Comparison of ENCODE assay signal across 10 cellular contexts in the genomic region with DNA sequence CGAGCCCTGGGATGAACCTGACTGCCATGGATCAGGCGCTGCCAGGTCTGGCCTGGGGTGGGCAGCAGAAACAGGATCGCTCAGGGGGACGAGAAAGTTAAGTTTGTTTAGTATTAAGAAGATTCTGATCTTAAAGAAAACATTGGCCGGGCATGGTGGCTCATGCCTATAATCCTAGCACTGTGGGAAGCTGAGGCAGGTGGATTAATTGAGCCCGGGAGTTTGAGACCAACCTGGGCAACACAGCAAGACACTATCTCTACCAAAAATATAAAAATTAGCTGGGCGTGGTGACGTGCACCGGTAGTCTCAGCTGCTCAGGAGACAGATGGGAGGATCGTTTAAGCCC. TPM values are rescaled to one million over a fixed set of nuclear protein-coding genes. Genes with fewer than 3 reads are reported as not detected.
DNase-seq lines count a peak whose midpoint lies in the region; ATAC-seq, FAIRE-seq and TF ChIP-seq lines count a peak whose summit lies in the region.
"Had no signal": no experiment of that assay in that cellular context is flagged by ENCODE, and none has a peak within 500 bp of the region (broad histone marks: within the 10 kb centered on the region; RNA-seq: fewer than 3 reads in every experiment).

No MANE protein-coding gene starts in this region.

- DNase-seq in cardiac muscle cell (ENCODE audit: low read depth in 1 of 2, low spot score in 1 of 2) (no peak), left ventricle myocardium superior (no peak), keratinocyte (ENCODE audit: low read depth, low spot score) (no peak), transverse colon (no peak), NCI-H1436 treated with DMSO at 0.1 percent for 48 hours (lab: John Stamatoyannopoulos, UW) (no peak), DMS53 treated with DMSO at 0.1 percent for 48 hours (lab: John Stamatoyannopoulos, UW; ENCODE audit: unreplicated experiment) (no peak)
- DNase-seq in activated T-helper 1 cell treated with anti-CD3 and anti-CD28 coated beads, Interleukin-12 subunit alpha, Interleukin-12 subunit beta, Interleukin-2, Interleukin-4 antibody, amounts not matched to agents 30 ng/mL and 10 ng/mL and 1 ng/mL, durations not matched to agents 14 hours and 24 hours and 36 hours (ENCODE audit: low spot score): no peak
- DNase-seq: activated naive CD4-positive, alpha-beta T cell treated with anti-CD3 and anti-CD28 coated beads, Interleukin-2, amount 50 U/mL, for 16 hours had no signal

- H3K4me2 ChIP-seq in keratinocyte (ENCODE audit: control insufficient read depth, extremely low read depth, insufficient read depth, low read depth, low read length): peak overlapping the region; percentile 10

- TF ChIP-seq CTCF in cardiac muscle cell (IDR thresholded peaks at IDR 0.05; ENCODE audit: low read depth, low read length): no peak
- TF ChIP-seq CTCF in keratinocyte (optimal IDR thresholded peaks at IDR 0.05 in 1 of 3, IDR thresholded peaks at IDR 0.05 in 1 of 3, conservative IDR thresholded peaks at IDR 0.05 in 1 of 3; ENCODE audit: extremely low read depth in 1 of 3, insufficient read depth in 2 of 3, low read length in 3 of 3): no peak
- no peak for TF ChIP-seq CTCF in transverse colon (IDR thresholded peaks at IDR 0.05)

- peaks cover 13% of the 10 kb centered on the region for H3K4me1 ChIP-seq in cardiac muscle cell (ENCODE audit: low read depth)
- peaks cover 27% of the 10 kb centered on the region for H3K4me1 ChIP-seq in keratinocyte (ENCODE audit: control insufficient read depth, extremely low read depth, insufficient read depth, low read length)
- H3K4me1 ChIP-seq in transverse colon: peaks cover 0 to 28% (median 13%) of the 10 kb centered on the region in 4 donors

- H3K27me3 Mint-ChIP-seq in activated T-helper 1 cell treated with anti-CD3 and anti-CD28 coated beads, Interleukin-12 subunit alpha, Interleukin-12 subunit beta, Interleukin-2, Interleukin-4 antibody, amounts not matched to agents 30 ng/mL and 10 ng/mL and 1 ng/mL, durations not matched to agents 14 hours and 24 hours and 36 hours (ENCODE audit: insufficient read depth): no peaks in the 10 kb centered on the region

- H3K4me3 ChIP-seq in cardiac muscle cell: peak overlapping the region; percentile 21
- H3K4me3 ChIP-seq in keratinocyte (ENCODE audit: control insufficient read depth in 2 of 3, extremely low read depth in 1 of 3, insufficient read depth in 2 of 3, low read depth in 1 of 3, low read length in 3 of 3): no peak overlapping the region
- peak overlapping the region in 2 of 4 donors; percentile 48 to 63 for H3K4me3 ChIP-seq in transverse colon

- no peak for FAIRE-seq in keratinocyte (lab: Jason Lieb, UNC)
- FAIRE-seq: kidney had no signal

- H3K36me3 ChIP-seq in cardiac muscle cell: no peaks in the 10 kb centered on the region
- no peaks in the 10 kb centered on the region for H3K36me3 ChIP-seq in keratinocyte (ENCODE audit: control insufficient read depth in 2 of 2, extremely low read depth in 1 of 2, insufficient read depth in 2 of 2, low read length in 2 of 2)
- no peaks in the 10 kb centered on the region for H3K36me3 ChIP-seq in transverse colon

- peak overlapping the region; percentile 39 for H3K4me3 Mint-ChIP-seq in activated T-helper 1 cell treated with anti-CD3 and anti-CD28 coated beads, Interleukin-12 subunit alpha, Interleukin-12 subunit beta, Interleukin-2, Interleukin-4 antibody, amounts not matched to agents 30 ng/mL and 10 ng/mL and 1 ng/mL, durations not matched to agents 14 hours and 24 hours and 36 hours

- no peaks in the 10 kb centered on the region for H4K20me1 ChIP-seq in keratinocyte (ENCODE audit: control insufficient read depth, extremely low read depth, insufficient read depth, low read length)

- ATAC-seq in left ventricle myocardium superior: no peak
- ATAC-seq in HG02678 (IDR thresholded peaks at IDR 0.05; ENCODE audit: unreplicated experiment): no peak

- H3K27me3 ChIP-seq in cardiac muscle cell: no peaks in the 10 kb centered on the region
- H3K27me3 ChIP-seq in keratinocyte (ENCODE audit: control insufficient read depth, extremely low read depth, insufficient read depth, low read length): no peaks in the 10 kb centered on the region
- peaks cover 14% of the 10 kb centered on the region for H3K27me3 ChIP-seq in transverse colon

- H2AFZ ChIP-seq in keratinocyte (ENCODE audit: control insufficient read depth, low read length): no peak overlapping the region

- no peak overlapping the region for H3K9ac ChIP-seq in keratinocyte (ENCODE audit: control insufficient read depth, extremely low read depth, insufficient read depth, low read length)

- in situ Hi-C loops in transverse colon (cut with MboI; ENCODE audit: low pct_ligation_motif_present in 1 of 4, low pct_unique_long_range_greater_than_20kb in 1 of 4, low sequenced_read_pairs in 3 of 4): no loop called here

- no peaks in the 10 kb centered on the region for H3K9me3 ChIP-seq in cardiac muscle cell (ENCODE audit: low read depth)
- H3K9me3 ChIP-seq in keratinocyte (ENCODE audit: control insufficient read depth, low read depth, low read length): peaks cover 2% of the 10 kb centered on the region
- no peaks in the 10 kb centered on the region for H3K9me3 ChIP-seq in transverse colon

- no peaks in the 10 kb centered on the region for H3K9me1 ChIP-seq in keratinocyte (ENCODE audit: control insufficient read depth, extremely low read depth, insufficient read depth, low read length)

- H3K36me3 Mint-ChIP-seq in activated T-helper 1 cell treated with anti-CD3 and anti-CD28 coated beads, Interleukin-12 subunit alpha, Interleukin-12 subunit beta, Interleukin-2, Interleukin-4 antibody, amounts not matched to agents 30 ng/mL and 10 ng/mL and 1 ng/mL, durations not matched to agents 14 hours and 24 hours and 36 hours (ENCODE audit: low read depth): peaks cover 4% of the 10 kb centered on the region

- TF ChIP-seq EP300 in transverse colon (IDR thresholded peaks at IDR 0.05; ENCODE audit: low read depth): no peak

- intact Hi-C loops in left ventricle myocardium superior (cut with micrococcal nuclease): no loop called here
- intact Hi-C loops in activated T-helper 1 cell treated with anti-CD3 and anti-CD28 coated beads, Interleukin-12 subunit alpha, Interleukin-12 subunit beta, Interleukin-2, Interleukin-4 antibody, amounts not matched to agents 30 ng/mL and 10 ng/mL and 1 ng/mL, durations not matched to agents 14 hours and 24 hours and 36 hours (cut with micrococcal nuclease): no loop called here
- intact Hi-C loops in transverse colon (cut with DNase I; ENCODE audit: low total_unique reads): no loop called here

- no peaks in the 10 kb centered on the region for H3K9me3 Mint-ChIP-seq in activated T-helper 1 cell treated with anti-CD3 and anti-CD28 coated beads, Interleukin-12 subunit alpha, Interleukin-12 subunit beta, Interleukin-2, Interleukin-4 antibody, amounts not matched to agents 30 ng/mL and 10 ng/mL and 1 ng/mL, durations not matched to agents 14 hours and 24 hours and 36 hours

- no peak for TF ChIP-seq POLR2A in transverse colon (IDR thresholded peaks at IDR 0.05)

- WGBS in transverse colon (ENCODE audit: low coverage in 1 of 2), 2 donors: 66% methylated on average over 10 of the region's 10 CpGs; no CpG with 5 or more reads in 1 of the 2 donors

- H3K27ac ChIP-seq in cardiac muscle cell (no peak overlapping the region), keratinocyte (ENCODE audit: control insufficient read depth, insufficient read depth, low read length) (no peak overlapping the region), transverse colon (peak overlapping the region; percentile 95 to 99 (median 97))

- dilution Hi-C loops in keratinocyte (cut with MboI; ENCODE audit: extremely low pct_ligation_motif_present, low sequenced_read_pairs): no loop called here

- peaks cover 9% of the 10 kb centered on the region for H3K4me1 Mint-ChIP-seq in activated T-helper 1 cell treated with anti-CD3 and anti-CD28 coated beads, Interleukin-12 subunit alpha, Interleukin-12 subunit beta, Interleukin-2, Interleukin-4 antibody, amounts not matched to agents 30 ng/mL and 10 ng/mL and 1 ng/mL, durations not matched to agents 14 hours and 24 hours and 36 hours (ENCODE audit: low read depth)

- no peak overlapping the region for H3K27ac Mint-ChIP-seq in activated T-helper 1 cell treated with anti-CD3 and anti-CD28 coated beads, Interleukin-12 subunit alpha, Interleukin-12 subunit beta, Interleukin-2, Interleukin-4 antibody, amounts not matched to agents 30 ng/mL and 10 ng/mL and 1 ng/mL, durations not matched to agents 14 hours and 24 hours and 36 hours

- peaks cover 14% of the 10 kb centered on the region for H3K79me2 ChIP-seq in keratinocyte (ENCODE audit: control insufficient read depth, insufficient read depth, low read length)

RNA-seq across cellular contexts. Expression of a gene that starts 0.7 kb away (rescaled TPM):
- total RNA-seq in cardiac muscle cell (405 and 447 TPM in 2 replicates), left ventricle myocardium superior (228 TPM), transverse colon (1,000 to 10,000 TPM in 2 of 4 donors, 100 to 1,000 TPM in 2; 632 to 3,163 (median 1,262) TPM)
- polyA plus RNA-seq in cardiac muscle cell (250 and 341 TPM in 2 replicates), keratinocyte (245 to 536 TPM (median 343 TPM) in 3 replicates)
- 854 and 873 TPM in 2 replicates for total RNA-seq in activated T-helper 1 cell treated with anti-CD3 and anti-CD28 coated beads, Interleukin-12 subunit alpha, Interleukin-12 subunit beta, Interleukin-2, Interleukin-4 antibody, amounts not matched to agents 30 ng/mL and 10 ng/mL and 1 ng/mL, durations not matched to agents 14 hours and 24 hours and 36 hours
- 485 TPM for polyA plus RNA-seq in keratinocyte (2011; ENCODE audit: low read depth)
- 280 and 468 TPM in 2 replicates for polyA plus RNA-seq in keratinocyte (2011; cell fraction: cytosol; rRNA removed)
- polyA plus RNA-seq in keratinocyte (2011; cell fraction: nucleus; rRNA removed): 1,141 and 1,630 TPM in 2 replicates
- polyA plus RNA-seq in keratinocyte (2012; ENCODE audit: low replicate concordance): 394 and 1,275 TPM in 2 replicates
- polyA minus RNA-seq in keratinocyte: 1,978 to 4,803 TPM (median 1,982 TPM) in 3 replicates
- 2,589 TPM for polyA minus RNA-seq in keratinocyte (2011; cell fraction: cytosol; rRNA and poly(A)+ RNA removed)
- polyA minus RNA-seq in keratinocyte (2011; cell fraction: nucleus; rRNA and poly(A)+ RNA removed): 2,257 and 2,338 TPM in 2 replicates

RNA-seq across cellular contexts. Expression of a gene that starts 4.0 kb away (rescaled TPM):
- total RNA-seq in cardiac muscle cell: 56.9 and 66.2 TPM in 2 replicates
- polyA plus RNA-seq in cardiac muscle cell: 77.7 and 91.2 TPM in 2 replicates
- 51.3 TPM for total RNA-seq in left ventricle myocardium superior
- 83.3 and 85.5 TPM in 2 replicates for total RNA-seq in activated T-helper 1 cell treated with anti-CD3 and anti-CD28 coated beads, Interleukin-12 subunit alpha, Interleukin-12 subunit beta, Interleukin-2, Interleukin-4 antibody, amounts not matched to agents 30 ng/mL and 10 ng/mL and 1 ng/mL, durations not matched to agents 14 hours and 24 hours and 36 hours
- polyA plus RNA-seq in keratinocyte: 32.7 to 65.5 TPM (median 36.9 TPM) in 3 replicates
- 79.2 TPM for polyA plus RNA-seq in keratinocyte (2011; ENCODE audit: low read depth)
- 47.2 and 58.9 TPM in 2 replicates for polyA plus RNA-seq in keratinocyte (2011; cell fraction: cytosol; rRNA removed)
- 33.4 and 47.2 TPM in 2 replicates for polyA plus RNA-seq in keratinocyte (2011; cell fraction: nucleus; rRNA removed)
- 56.8 and 66.0 TPM in 2 replicates for polyA plus RNA-seq in keratinocyte (2012; ENCODE audit: low replicate concordance)
- polyA minus RNA-seq in keratinocyte: 34.3 to 75.7 TPM (median 42.5 TPM) in 3 replicates
- polyA minus RNA-seq in keratinocyte (2011; cell fraction: cytosol; rRNA and poly(A)+ RNA removed): 49.1 TPM
- polyA minus RNA-seq in keratinocyte (2011; cell fraction: nucleus; rRNA and poly(A)+ RNA removed): 7.7 and 12.9 TPM in 2 replicates
- 10 to 100 TPM; 27.3 to 89.8 (median 55.5) TPM for total RNA-seq in transverse colon

RNA-seq across cellular contexts. Expression of a gene that starts 23.0 kb away (rescaled TPM):
- 2,299 and 4,006 TPM in 2 replicates for total RNA-seq in cardiac muscle cell
- polyA plus RNA-seq in cardiac muscle cell: 1,000 and 1,150 TPM in 2 replicates
- total RNA-seq in left ventricle myocardium superior: 1,898 TPM
- total RNA-seq in activated T-helper 1 cell treated with anti-CD3 and anti-CD28 coated beads, Interleukin-12 subunit alpha, Interleukin-12 subunit beta, Interleukin-2, Interleukin-4 antibody, amounts not matched to agents 30 ng/mL and 10 ng/mL and 1 ng/mL, durations not matched to agents 14 hours and 24 hours and 36 hours: 2,208 and 2,261 TPM in 2 replicates
- 2,926 to 3,552 TPM (median 3,414 TPM) in 3 replicates for polyA plus RNA-seq in keratinocyte
- 352 TPM for polyA plus RNA-seq in keratinocyte (2011; ENCODE audit: low read depth)
- 2,144 and 3,499 TPM in 2 replicates for polyA plus RNA-seq in keratinocyte (2011; cell fraction: cytosol; rRNA removed)
- polyA plus RNA-seq in keratinocyte (2011; cell fraction: nucleus; rRNA removed): 867 and 1,022 TPM in 2 replicates
- 3,096 and 4,173 TPM in 2 replicates for polyA plus RNA-seq in keratinocyte (2012; ENCODE audit: low replicate concordance)
- 1,111 to 1,756 TPM (median 1,179 TPM) in 3 replicates for polyA minus RNA-seq in keratinocyte
- polyA minus RNA-seq in keratinocyte (2011; cell fraction: cytosol; rRNA and poly(A)+ RNA removed): 1,700 TPM
- polyA minus RNA-seq in keratinocyte (2011; cell fraction: nucleus; rRNA and poly(A)+ RNA removed): 302 and 306 TPM in 2 replicates
- 1,000 to 10,000 TPM; 1,352 to 4,861 (median 3,415) TPM for total RNA-seq in transverse colon

RNA-seq across cellular contexts. Expression of a gene that starts 33.9 kb away (rescaled TPM):
- 34.3 and 40.4 TPM in 2 replicates for total RNA-seq in cardiac muscle cell
- 24.8 and 26.1 TPM in 2 replicates for polyA plus RNA-seq in cardiac muscle cell
- 58.7 TPM for total RNA-seq in left ventricle myocardium superior
- total RNA-seq in activated T-helper 1 cell treated with anti-CD3 and anti-CD28 coated beads, Interleukin-12 subunit alpha, Interleukin-12 subunit beta, Interleukin-2, Interleukin-4 antibody, amounts not matched to agents 30 ng/mL and 10 ng/mL and 1 ng/mL, durations not matched to agents 14 hours and 24 hours and 36 hours: 12.4 and 14.5 TPM in 2 replicates
- polyA plus RNA-seq in keratinocyte: 16.7 to 37.6 TPM (median 17.1 TPM) in 3 replicates
- polyA plus RNA-seq in keratinocyte (2011; ENCODE audit: low read depth): 3.3 TPM
- 17.5 and 29.0 TPM in 2 replicates for polyA plus RNA-seq in keratinocyte (2011; cell fraction: cytosol; rRNA removed)
- 26.2 and 31.3 TPM in 2 replicates for polyA plus RNA-seq in keratinocyte (2011; cell fraction: nucleus; rRNA removed)
- polyA plus RNA-seq in keratinocyte (2012; ENCODE audit: low replicate concordance): 16.0 and 24.6 TPM in 2 replicates
- 19.7 to 50.7 TPM (median 32.4 TPM) in 3 replicates for polyA minus RNA-seq in keratinocyte
- 21.1 TPM for polyA minus RNA-seq in keratinocyte (2011; cell fraction: cytosol; rRNA and poly(A)+ RNA removed)
- 15.4 and 18.8 TPM in 2 replicates for polyA minus RNA-seq in keratinocyte (2011; cell fraction: nucleus; rRNA and poly(A)+ RNA removed)
- total RNA-seq in transverse colon: 100 to 1,000 TPM in 1 of 4 donors, 10 to 100 TPM in 3; 15.9 to 156 (median 36.9) TPM

RNA-seq across cellular contexts. Expression of a gene that starts 36.2 kb away (rescaled TPM):
- 37.4 and 52.1 TPM in 2 replicates for total RNA-seq in cardiac muscle cell
- polyA plus RNA-seq in cardiac muscle cell: 59.7 and 65.0 TPM in 2 replicates
- total RNA-seq in left ventricle myocardium superior: 38.0 TPM
- 65.2 and 69.2 TPM in 2 replicates for total RNA-seq in activated T-helper 1 cell treated with anti-CD3 and anti-CD28 coated beads, Interleukin-12 subunit alpha, Interleukin-12 subunit beta, Interleukin-2, Interleukin-4 antibody, amounts not matched to agents 30 ng/mL and 10 ng/mL and 1 ng/mL, durations not matched to agents 14 hours and 24 hours and 36 hours
- 16.3 to 20.6 TPM (median 19.9 TPM) in 3 replicates for polyA plus RNA-seq in keratinocyte
- 15.0 TPM for polyA plus RNA-seq in keratinocyte (2011; ENCODE audit: low read depth)
- polyA plus RNA-seq in keratinocyte (2011; cell fraction: cytosol; rRNA removed): 8.1 and 12.4 TPM in 2 replicates
- polyA plus RNA-seq in keratinocyte (2011; cell fraction: nucleus; rRNA removed): 75.8 and 107 TPM in 2 replicates
- 17.7 and 25.9 TPM in 2 replicates for polyA plus RNA-seq in keratinocyte (2012; ENCODE audit: low replicate concordance)
- 13.2 to 20.5 TPM (median 19.7 TPM) in 3 replicates for polyA minus RNA-seq in keratinocyte
- polyA minus RNA-seq in keratinocyte (2011; cell fraction: cytosol; rRNA and poly(A)+ RNA removed): 15.3 TPM
- 21.4 and 26.4 TPM in 2 replicates for polyA minus RNA-seq in keratinocyte (2011; cell fraction: nucleus; rRNA and poly(A)+ RNA removed)
- total RNA-seq in transverse colon: 100 to 1,000 TPM in 2 of 4 donors, 10 to 100 TPM in 2; 46.7 to 495 (median 101) TPM

Comparison
In these comparisons a context has a peak if more than half of its experiments do, and no peak if none do; other contexts are left out.
1. H3K27ac ChIP-seq: peak in transverse colon (4 of 4); none in cardiac muscle cell (single experiment) and keratinocyte (single experiment).